1 cellular context compared by ENCODE assay signal in the genomic region with DNA sequence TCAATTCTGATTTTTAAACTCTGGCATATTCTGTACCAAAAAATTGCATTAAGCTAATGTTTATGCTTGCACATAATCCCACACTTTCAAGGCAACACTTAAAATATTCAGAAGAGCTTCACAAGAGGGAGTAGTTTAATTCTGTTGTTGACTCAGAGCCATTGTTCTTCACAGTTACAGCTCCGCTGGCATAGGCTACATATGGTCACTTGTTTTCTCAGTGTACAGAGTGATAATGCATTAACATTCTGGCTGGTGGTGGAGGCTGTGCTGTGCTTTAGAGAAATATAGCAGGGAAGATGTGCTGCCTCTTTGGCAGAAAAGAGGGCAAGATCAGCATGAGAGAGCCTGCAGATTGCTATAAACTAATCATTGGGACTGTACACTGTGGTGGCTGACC.
TF ChIP-seq lines count a peak whose summit lies in the region.

No MANE protein-coding gene starts in this region.

TF ChIP-seq in GM23338, 12 proteins besides CTCF, POLR2A, EP300 and RAD21 (continued from another document):
- TF ChIP-seq, protein P1, sequence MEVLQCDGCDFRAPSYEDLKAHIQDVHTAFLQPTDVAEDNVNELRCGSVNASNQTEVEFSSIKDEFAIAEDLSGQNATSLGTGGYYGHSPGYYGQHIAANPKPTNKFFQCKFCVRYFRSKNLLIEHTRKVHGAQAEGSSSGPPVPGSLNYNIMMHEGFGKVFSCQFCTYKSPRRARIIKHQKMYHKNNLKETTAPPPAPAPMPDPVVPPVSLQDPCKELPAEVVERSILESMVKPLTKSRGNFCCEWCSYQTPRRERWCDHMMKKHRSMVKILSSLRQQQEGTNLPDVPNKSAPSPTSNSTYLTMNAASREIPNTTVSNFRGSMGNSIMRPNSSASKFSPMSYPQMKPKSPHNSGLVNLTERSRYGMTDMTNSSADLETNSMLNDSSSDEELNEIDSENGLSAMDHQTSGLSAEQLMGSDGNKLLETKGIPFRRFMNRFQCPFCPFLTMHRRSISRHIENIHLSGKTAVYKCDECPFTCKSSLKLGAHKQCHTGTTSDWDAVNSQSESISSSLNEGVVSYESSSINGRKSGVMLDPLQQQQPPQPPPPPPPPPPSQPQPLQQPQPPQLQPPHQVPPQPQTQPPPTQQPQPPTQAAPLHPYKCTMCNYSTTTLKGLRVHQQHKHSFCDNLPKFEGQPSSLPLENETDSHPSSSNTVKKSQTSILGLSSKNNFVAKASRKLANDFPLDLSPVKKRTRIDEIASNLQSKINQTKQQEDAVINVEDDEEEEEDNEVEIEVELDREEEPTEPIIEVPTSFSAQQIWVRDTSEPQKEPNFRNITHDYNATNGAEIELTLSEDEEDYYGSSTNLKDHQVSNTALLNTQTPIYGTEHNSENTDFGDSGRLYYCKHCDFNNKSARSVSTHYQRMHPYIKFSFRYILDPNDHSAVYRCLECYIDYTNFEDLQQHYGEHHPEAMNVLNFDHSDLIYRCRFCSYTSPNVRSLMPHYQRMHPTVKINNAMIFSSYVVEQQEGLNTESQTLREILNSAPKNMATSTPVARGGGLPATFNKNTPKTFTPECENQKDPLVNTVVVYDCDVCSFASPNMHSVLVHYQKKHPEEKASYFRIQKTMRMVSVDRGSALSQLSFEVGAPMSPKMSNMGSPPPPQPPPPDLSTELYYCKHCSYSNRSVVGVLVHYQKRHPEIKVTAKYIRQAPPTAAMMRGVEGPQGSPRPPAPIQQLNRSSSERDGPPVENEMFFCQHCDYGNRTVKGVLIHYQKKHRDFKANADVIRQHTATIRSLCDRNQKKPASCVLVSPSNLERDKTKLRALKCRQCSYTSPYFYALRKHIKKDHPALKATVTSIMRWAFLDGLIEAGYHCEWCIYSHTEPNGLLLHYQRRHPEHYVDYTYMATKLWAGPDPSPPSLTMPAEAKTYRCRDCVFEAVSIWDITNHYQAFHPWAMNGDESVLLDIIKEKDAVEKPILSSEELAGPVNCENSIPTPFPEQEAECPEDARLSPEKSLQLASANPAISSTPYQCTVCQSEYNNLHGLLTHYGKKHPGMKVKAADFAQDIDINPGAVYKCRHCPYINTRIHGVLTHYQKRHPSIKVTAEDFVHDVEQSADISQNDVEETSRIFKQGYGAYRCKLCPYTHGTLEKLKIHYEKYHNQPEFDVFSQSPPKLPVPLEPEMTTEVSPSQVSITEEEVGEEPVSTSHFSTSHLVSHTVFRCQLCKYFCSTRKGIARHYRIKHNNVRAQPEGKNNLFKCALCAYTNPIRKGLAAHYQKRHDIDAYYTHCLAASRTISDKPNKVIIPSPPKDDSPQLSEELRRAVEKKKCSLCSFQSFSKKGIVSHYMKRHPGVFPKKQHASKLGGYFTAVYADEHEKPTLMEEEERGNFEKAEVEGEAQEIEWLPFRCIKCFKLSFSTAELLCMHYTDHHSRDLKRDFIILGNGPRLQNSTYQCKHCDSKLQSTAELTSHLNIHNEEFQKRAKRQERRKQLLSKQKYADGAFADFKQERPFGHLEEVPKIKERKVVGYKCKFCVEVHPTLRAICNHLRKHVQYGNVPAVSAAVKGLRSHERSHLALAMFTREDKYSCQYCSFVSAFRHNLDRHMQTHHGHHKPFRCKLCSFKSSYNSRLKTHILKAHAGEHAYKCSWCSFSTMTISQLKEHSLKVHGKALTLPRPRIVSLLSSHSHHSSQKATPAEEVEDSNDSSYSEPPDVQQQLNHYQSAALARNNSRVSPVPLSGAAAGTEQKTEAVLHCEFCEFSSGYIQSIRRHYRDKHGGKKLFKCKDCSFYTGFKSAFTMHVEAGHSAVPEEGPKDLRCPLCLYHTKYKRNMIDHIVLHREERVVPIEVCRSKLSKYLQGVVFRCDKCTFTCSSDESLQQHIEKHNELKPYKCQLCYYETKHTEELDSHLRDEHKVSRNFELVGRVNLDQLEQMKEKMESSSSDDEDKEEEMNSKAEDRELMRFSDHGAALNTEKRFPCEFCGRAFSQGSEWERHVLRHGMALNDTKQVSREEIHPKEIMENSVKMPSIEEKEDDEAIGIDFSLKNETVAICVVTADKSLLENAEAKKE (CRISPR knock-in tag; IDR thresholded peaks at IDR 0.05): no peak
- TF ChIP-seq, protein P2, sequence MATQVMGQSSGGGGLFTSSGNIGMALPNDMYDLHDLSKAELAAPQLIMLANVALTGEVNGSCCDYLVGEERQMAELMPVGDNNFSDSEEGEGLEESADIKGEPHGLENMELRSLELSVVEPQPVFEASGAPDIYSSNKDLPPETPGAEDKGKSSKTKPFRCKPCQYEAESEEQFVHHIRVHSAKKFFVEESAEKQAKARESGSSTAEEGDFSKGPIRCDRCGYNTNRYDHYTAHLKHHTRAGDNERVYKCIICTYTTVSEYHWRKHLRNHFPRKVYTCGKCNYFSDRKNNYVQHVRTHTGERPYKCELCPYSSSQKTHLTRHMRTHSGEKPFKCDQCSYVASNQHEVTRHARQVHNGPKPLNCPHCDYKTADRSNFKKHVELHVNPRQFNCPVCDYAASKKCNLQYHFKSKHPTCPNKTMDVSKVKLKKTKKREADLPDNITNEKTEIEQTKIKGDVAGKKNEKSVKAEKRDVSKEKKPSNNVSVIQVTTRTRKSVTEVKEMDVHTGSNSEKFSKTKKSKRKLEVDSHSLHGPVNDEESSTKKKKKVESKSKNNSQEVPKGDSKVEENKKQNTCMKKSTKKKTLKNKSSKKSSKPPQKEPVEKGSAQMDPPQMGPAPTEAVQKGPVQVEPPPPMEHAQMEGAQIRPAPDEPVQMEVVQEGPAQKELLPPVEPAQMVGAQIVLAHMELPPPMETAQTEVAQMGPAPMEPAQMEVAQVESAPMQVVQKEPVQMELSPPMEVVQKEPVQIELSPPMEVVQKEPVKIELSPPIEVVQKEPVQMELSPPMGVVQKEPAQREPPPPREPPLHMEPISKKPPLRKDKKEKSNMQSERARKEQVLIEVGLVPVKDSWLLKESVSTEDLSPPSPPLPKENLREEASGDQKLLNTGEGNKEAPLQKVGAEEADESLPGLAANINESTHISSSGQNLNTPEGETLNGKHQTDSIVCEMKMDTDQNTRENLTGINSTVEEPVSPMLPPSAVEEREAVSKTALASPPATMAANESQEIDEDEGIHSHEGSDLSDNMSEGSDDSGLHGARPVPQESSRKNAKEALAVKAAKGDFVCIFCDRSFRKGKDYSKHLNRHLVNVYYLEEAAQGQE (IDR thresholded peaks at IDR 0.05; ENCODE audit: unreplicated experiment): no peak
- TF ChIP-seq EZH2phosphoT487 (IDR thresholded peaks at IDR 0.05; ENCODE audit: unreplicated experiment) (no peak), JUNB (IDR thresholded peaks at IDR 0.05; ENCODE audit: unreplicated experiment) (no peak)
TF ChIP-seq in GM23338: peak in this region for 0.
